ENCODE assay signal across 1 cellular context in the genomic region with DNA sequence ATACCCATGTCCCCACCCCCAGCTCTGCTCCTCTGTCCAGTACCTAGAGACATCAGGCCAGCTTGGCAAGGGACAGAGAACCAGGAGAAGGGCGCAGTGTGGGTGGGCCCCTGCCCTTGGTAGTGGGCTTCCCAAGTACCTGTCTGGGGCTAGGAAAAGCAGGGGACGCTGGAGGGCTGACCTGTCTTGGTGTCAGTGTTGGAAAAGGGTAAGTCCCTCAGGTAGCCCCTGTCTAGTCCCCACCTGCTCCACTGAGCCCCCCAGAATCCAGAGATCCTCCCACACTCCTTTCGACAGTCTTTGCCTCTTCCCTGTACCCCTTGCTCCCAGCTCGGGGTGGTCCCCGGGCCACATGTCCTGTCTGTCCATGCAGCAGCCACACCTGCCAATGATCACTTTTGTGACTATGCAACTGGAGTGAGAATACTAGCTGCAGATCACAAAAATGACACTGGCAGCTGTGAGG.
TF ChIP-seq lines count a peak whose summit lies in the region.

No MANE protein-coding gene starts in this region.

TF ChIP-seq in HepG2, 621 proteins besides CTCF, POLR2A, EP300 and RAD21:
- TF ChIP-seq ZNF557 (CRISPR knock-in tag; IDR thresholded peaks at IDR 0.05): no peak
- no peak for TF ChIP-seq ZBTB7B (CRISPR knock-in tag; IDR thresholded peaks at IDR 0.05)
- TF ChIP-seq JUND (CRISPR knock-in tag; IDR thresholded peaks at IDR 0.05): no peak
- TF ChIP-seq ZNF180 (CRISPR knock-in tag; IDR thresholded peaks at IDR 0.05; ENCODE audit: borderline replicate concordance, low read depth): no peak
- TF ChIP-seq NFKBIZ (CRISPR knock-in tag; IDR thresholded peaks at IDR 0.05): no peak
- TF ChIP-seq, protein P1, sequence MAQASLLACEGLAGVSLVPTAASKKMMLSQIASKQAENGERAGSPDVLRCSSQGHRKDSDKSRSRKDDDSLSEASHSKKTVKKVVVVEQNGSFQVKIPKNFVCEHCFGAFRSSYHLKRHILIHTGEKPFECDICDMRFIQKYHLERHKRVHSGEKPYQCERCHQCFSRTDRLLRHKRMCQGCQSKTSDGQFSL (CRISPR knock-in tag; IDR thresholded peaks at IDR 0.05): no peak
- TF ChIP-seq MXI1 (IDR thresholded peaks at IDR 0.05; ENCODE audit: borderline replicate concordance, low read depth, low read length): no peak
- no peak for TF ChIP-seq PHF20 (CRISPR knock-in tag; IDR thresholded peaks at IDR 0.05)
- TF ChIP-seq, protein P2, sequence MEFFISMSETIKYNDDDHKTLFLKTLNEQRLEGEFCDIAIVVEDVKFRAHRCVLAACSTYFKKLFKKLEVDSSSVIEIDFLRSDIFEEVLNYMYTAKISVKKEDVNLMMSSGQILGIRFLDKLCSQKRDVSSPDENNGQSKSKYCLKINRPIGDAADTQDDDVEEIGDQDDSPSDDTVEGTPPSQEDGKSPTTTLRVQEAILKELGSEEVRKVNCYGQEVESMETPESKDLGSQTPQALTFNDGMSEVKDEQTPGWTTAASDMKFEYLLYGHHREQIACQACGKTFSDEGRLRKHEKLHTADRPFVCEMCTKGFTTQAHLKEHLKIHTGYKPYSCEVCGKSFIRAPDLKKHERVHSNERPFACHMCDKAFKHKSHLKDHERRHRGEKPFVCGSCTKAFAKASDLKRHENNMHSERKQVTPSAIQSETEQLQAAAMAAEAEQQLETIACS (CRISPR knock-in tag; IDR thresholded peaks at IDR 0.05): no peak
- no peak for TF ChIP-seq RNF2 (conservative IDR thresholded peaks at IDR 0.05; ENCODE audit: low read depth)
- no peak for TF ChIP-seq KLF15 (CRISPR knock-in tag; IDR thresholded peaks at IDR 0.05; ENCODE audit: borderline replicate concordance)
- TF ChIP-seq, protein P3, sequence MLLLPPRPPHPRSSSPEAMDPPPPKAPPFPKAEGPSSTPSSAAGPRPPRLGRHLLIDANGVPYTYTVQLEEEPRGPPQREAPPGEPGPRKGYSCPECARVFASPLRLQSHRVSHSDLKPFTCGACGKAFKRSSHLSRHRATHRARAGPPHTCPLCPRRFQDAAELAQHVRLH (CRISPR knock-in tag; IDR thresholded peaks at IDR 0.05; ENCODE audit: borderline replicate concordance, low read depth): no peak
- TF ChIP-seq ARNT2 (CRISPR knock-in tag; IDR thresholded peaks at IDR 0.05; ENCODE audit: low read depth): no peak
- TF ChIP-seq STAG1 (CRISPR knock-in tag; IDR thresholded peaks at IDR 0.05): no peak
- TF ChIP-seq NFIC (IDR thresholded peaks at IDR 0.05; ENCODE audit: low read length): no peak
- no peak for TF ChIP-seq KLF11 (CRISPR knock-in tag; IDR thresholded peaks at IDR 0.05)
- TF ChIP-seq AHR (CRISPR knock-in tag; IDR thresholded peaks at IDR 0.05): no peak
- TF ChIP-seq, protein P4, sequence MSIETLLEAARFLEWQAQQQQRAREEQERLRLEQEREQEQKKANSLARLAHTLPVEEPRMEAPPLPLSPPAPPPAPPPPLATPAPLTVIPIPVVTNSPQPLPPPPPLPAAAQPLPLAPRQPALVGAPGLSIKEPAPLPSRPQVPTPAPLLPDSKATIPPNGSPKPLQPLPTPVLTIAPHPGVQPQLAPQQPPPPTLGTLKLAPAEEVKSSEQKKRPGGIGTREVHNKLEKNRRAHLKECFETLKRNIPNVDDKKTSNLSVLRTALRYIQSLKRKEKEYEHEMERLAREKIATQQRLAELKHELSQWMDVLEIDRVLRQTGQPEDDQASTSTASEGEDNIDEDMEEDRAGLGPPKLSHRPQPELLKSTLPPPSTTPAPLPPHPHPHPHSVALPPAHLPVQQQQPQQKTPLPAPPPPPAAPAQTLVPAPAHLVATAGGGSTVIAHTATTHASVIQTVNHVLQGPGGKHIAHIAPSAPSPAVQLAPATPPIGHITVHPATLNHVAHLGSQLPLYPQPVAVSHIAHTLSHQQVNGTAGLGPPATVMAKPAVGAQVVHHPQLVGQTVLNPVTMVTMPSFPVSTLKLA (IDR thresholded peaks at IDR 0.05): no peak
- no peak for TF ChIP-seq PRPF4 (IDR thresholded peaks at IDR 0.05; ENCODE audit: low read depth, low read length, poor library complexity, severe bottlenecking)
